In genomic region chr9:99825158-99826046, GRCh38 we compare ENCODE assay signal across 10 cellular contexts. TPM values are rescaled to one million over a fixed set of nuclear protein-coding genes. Genes with fewer than 3 reads are reported as not detected.
DNase-seq lines count a peak whose midpoint lies in the region; TF ChIP-seq lines count a peak whose summit lies in the region.
"Had no signal": no experiment of that assay in that cellular context is flagged by ENCODE, and none has a peak within 500 bp of the region (broad histone marks: within the 10 kb centered on the region; RNA-seq: fewer than 3 reads in every experiment).

No MANE protein-coding gene starts in this region.

- H3K4me3 ChIP-seq in iPS-15b (ENCODE audit: low read depth, low read length) (peak overlapping the region; percentile 82), skin epidermis (peak overlapping the region in 4 of 7 experiments; percentile 74 to 89 (median 83))

- peaks cover 21% of the 10 kb centered on the region for H3K4me1 Mint-ChIP-seq in HFFc6 (ENCODE audit: low read depth)
- peaks cover 83% of the 10 kb centered on the region for H3K4me1 Mint-ChIP-seq in activated T-cell treated with anti-CD3 and anti-CD28 coated beads, Interleukin-2, amount 50 U/mL, for 24 hours (ENCODE audit: low read depth)

- H3K36me3 ChIP-seq in iPS-15b (ENCODE audit: control insufficient read depth, insufficient read depth, low read length), result no peaks in the 10 kb centered on the region
- H3K36me3 ChIP-seq: brain microvascular endothelial cell had no signal

- H3K27me3 Mint-ChIP-seq in HFFc6 (ENCODE audit: insufficient read depth), result peaks cover 13% of the 10 kb centered on the region
- H3K27me3 Mint-ChIP-seq in activated T-cell treated with anti-CD3 and anti-CD28 coated beads, Interleukin-2, amount 50 U/mL, for 24 hours, result peaks cover 32% of the 10 kb centered on the region

- no peak for TF ChIP-seq CTCF in HFFc6 (IDR thresholded peaks at IDR 0.05)

- no peak overlapping the region for H3K9ac ChIP-seq in iPS-15b (ENCODE audit: low read depth, low read length)

- peak overlapping the region; percentile 99 for H3K4me3 Mint-ChIP-seq in HFFc6
- peak overlapping the region; percentile 98 for H3K4me3 Mint-ChIP-seq in activated T-cell treated with anti-CD3 and anti-CD28 coated beads, Interleukin-2, amount 50 U/mL, for 24 hours

- 0 out of 2 replicates have a peak overlapping the region, but pooled peaks have one; percentile 48 for H3K27ac Mint-ChIP-seq in HFFc6
- H3K27ac Mint-ChIP-seq in activated T-cell treated with anti-CD3 and anti-CD28 coated beads, Interleukin-2, amount 50 U/mL, for 24 hours, result peak overlapping the region; percentile 99

- H3K9me3 Mint-ChIP-seq in HFFc6, result no peaks in the 10 kb centered on the region
- H3K9me3 Mint-ChIP-seq in activated T-cell treated with anti-CD3 and anti-CD28 coated beads, Interleukin-2, amount 50 U/mL, for 24 hours, result no peaks in the 10 kb centered on the region

- peaks cover 4% of the 10 kb centered on the region for H3K4me1 ChIP-seq in iPS-15b (ENCODE audit: control insufficient read depth, insufficient read depth, low read length)

- DNase-seq in HFFc6, result no peak
- no peak for DNase-seq in activated T-cell treated with anti-CD3 and anti-CD28 coated beads, Interleukin-2, amount 50 U/mL, for 24 hours
- no peak for DNase-seq in NOMO-1 (lab: John Stamatoyannopoulos, UW; ENCODE audit: unreplicated experiment in 2 of 2)
- DNase-seq in COLO829 (ENCODE audit: low spot score), result no peak
- DNase-seq in NCI-H2107 (lab: John Stamatoyannopoulos, UW), result no peak
- no peak for DNase-seq in H4 (ENCODE audit: low spot score)
- DNase-seq: NCI-H1436 treated with DMSO at 0.1 percent for 48 hours had no signal

- peaks cover 89% of the 10 kb centered on the region for H3K27me3 ChIP-seq in iPS-15b (ENCODE audit: control insufficient read depth, insufficient read depth, low read length)

- no peak overlapping the region for H3K27ac ChIP-seq in skin epidermis
- H3K27ac ChIP-seq: brain microvascular endothelial cell had no signal

- peaks cover 9% of the 10 kb centered on the region for H3K36me3 Mint-ChIP-seq in HFFc6 (ENCODE audit: low read depth)
- H3K36me3 Mint-ChIP-seq in activated T-cell treated with anti-CD3 and anti-CD28 coated beads, Interleukin-2, amount 50 U/mL, for 24 hours (ENCODE audit: low read depth), result peaks cover 70% of the 10 kb centered on the region

- no peaks in the 10 kb centered on the region for H3K9me3 ChIP-seq in iPS-15b (ENCODE audit: control insufficient read depth, insufficient read depth, low read length)

RNA-seq across cellular contexts. Expression of gene NR4A3, which starts 3.7 kb away (rescaled TPM):
- total RNA-seq in HFFc6 (2021; fragmentation: NEBNext Ultra II Directional; extraction: Animal tissue kit (Norgen Biotek cat#: 25700)), result 1 to 10 TPM; 1.2 to 3.1 (median 2.4) TPM
- 0.06 and 0.08 TPM in 2 replicates for total RNA-seq in H4 (2014; rRNA removed; shearing (Covaris generic))
